Comparison of ENCODE assay signal across 1 cellular context in the genomic region with DNA sequence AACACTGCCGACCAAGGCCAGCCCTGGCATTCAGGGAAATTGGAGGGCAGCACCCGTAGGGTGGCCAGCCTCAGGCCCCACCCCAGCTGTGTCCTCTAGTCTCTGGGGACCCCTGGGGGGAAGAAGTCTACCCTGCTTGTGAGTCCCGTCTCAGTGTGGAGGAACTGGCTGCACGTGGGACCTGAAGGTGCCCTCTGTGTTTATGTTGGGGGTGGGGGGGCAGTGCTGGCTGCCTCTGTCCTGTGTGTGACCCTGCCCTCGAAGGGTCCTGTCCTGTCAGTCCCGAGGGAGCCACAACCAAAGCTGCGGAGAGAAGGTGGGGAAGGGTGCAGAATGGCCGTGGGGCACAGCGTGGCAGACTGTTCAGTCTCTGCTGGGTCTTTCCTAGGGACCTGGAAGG.
TF ChIP-seq lines count a peak whose summit lies in the region.

No MANE protein-coding gene starts in this region.

TF ChIP-seq in A549, 52 proteins besides CTCF, POLR2A, EP300 and RAD21:
- TF ChIP-seq, protein P1, sequence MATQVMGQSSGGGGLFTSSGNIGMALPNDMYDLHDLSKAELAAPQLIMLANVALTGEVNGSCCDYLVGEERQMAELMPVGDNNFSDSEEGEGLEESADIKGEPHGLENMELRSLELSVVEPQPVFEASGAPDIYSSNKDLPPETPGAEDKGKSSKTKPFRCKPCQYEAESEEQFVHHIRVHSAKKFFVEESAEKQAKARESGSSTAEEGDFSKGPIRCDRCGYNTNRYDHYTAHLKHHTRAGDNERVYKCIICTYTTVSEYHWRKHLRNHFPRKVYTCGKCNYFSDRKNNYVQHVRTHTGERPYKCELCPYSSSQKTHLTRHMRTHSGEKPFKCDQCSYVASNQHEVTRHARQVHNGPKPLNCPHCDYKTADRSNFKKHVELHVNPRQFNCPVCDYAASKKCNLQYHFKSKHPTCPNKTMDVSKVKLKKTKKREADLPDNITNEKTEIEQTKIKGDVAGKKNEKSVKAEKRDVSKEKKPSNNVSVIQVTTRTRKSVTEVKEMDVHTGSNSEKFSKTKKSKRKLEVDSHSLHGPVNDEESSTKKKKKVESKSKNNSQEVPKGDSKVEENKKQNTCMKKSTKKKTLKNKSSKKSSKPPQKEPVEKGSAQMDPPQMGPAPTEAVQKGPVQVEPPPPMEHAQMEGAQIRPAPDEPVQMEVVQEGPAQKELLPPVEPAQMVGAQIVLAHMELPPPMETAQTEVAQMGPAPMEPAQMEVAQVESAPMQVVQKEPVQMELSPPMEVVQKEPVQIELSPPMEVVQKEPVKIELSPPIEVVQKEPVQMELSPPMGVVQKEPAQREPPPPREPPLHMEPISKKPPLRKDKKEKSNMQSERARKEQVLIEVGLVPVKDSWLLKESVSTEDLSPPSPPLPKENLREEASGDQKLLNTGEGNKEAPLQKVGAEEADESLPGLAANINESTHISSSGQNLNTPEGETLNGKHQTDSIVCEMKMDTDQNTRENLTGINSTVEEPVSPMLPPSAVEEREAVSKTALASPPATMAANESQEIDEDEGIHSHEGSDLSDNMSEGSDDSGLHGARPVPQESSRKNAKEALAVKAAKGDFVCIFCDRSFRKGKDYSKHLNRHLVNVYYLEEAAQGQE (IDR thresholded peaks at IDR 0.05) = no peak
- TF ChIP-seq TP53 (CRISPR knock-in tag; IDR thresholded peaks at IDR 0.05) (no peak), NPAS2 (CRISPR knock-in tag; IDR thresholded peaks at IDR 0.05; ENCODE audit: borderline replicate concordance) (no peak), ZSCAN20 (CRISPR knock-in tag; IDR thresholded peaks at IDR 0.05) (no peak), HDAC2 (IDR thresholded peaks at IDR 0.05) (no peak)
- TF ChIP-seq, protein P2, sequence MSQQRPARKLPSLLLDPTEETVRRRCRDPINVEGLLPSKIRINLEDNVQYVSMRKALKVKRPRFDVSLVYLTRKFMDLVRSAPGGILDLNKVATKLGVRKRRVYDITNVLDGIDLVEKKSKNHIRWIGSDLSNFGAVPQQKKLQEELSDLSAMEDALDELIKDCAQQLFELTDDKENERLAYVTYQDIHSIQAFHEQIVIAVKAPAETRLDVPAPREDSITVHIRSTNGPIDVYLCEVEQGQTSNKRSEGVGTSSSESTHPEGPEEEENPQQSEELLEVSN (IDR thresholded peaks at IDR 0.05; ENCODE audit: borderline replicate concordance, low read depth) = no peak
